Comparison of ENCODE assay signal across 10 cellular contexts in the genomic region with DNA sequence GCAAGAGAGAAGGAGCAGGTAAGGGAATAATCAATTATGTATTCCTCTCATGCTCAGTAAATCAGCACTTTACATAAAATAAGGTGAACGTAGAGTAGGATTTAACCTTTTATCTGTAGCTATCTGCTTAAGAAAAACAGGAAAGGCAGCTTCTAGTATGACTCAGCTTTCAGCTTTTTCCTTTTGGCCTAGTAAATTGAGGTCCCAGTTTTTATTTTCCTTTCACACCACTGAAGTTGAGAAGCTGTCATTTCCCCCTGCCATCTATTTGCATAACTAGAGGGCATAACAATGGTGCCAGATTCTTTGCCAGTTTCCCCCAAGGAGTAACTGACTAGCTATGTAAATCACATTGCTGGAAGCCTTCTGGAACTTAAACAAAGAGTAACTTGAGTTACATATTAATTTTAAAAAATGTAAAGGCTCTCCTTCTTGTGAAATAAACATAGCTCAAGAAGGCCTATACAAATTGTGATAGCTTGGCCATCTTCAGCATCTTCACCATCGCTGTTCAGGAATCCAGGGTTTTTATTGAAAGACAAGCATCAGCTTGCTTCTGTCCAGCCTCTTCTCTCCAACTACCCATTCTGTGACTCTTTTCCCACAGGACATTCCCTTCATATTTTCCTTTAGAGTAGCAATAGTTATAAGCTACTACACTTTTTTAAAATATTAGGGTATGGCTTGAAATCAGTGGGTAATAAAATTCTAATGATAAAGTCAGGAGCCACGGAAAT.
DNase-seq lines count a peak whose midpoint lies in the region; ATAC-seq and TF ChIP-seq lines count a peak whose summit lies in the region.
"Had no signal": no experiment of that assay in that cellular context is flagged by ENCODE, and none has a peak within 500 bp of the region (broad histone marks: within the 10 kb centered on the region; RNA-seq: fewer than 3 reads in every experiment).

No MANE protein-coding gene starts in this region.

- 47% methylated on average over 3 of the region's 3 CpGs for WGBS in prostate gland

- ATAC-seq in GM19397 (IDR thresholded peaks at IDR 0.05; ENCODE audit: unreplicated experiment): peak; percentile 56
- ATAC-seq in HG02970 (IDR thresholded peaks at IDR 0.05; ENCODE audit: low FRiP score, unreplicated experiment): no peak

- no peaks in the 10 kb centered on the region for H3K27me3 ChIP-seq in HUES48 (ENCODE audit: control insufficient read depth, insufficient read depth, low read length)
- no peaks in the 10 kb centered on the region for H3K27me3 ChIP-seq in prostate gland (replicated peaks; ENCODE audit: insufficient read depth)
- no peaks in the 10 kb centered on the region for H3K27me3 ChIP-seq in right atrium auricular region

- H3K9ac ChIP-seq in HUES48 (ENCODE audit: low read depth, low read length): peak overlapping the region; percentile 66; the same call in 1 of the 2 replicates

- intact Hi-C loops in prostate gland (cut with DNase I): loop anchor here (10.0 kb wide), 1 partner anchor 940 kb away; no protein-coding TSS in a partner anchor

- peaks cover 26% of the 10 kb centered on the region for H3K4me1 ChIP-seq in HUES48 (ENCODE audit: control insufficient read depth, insufficient read depth, low read length)
- no peaks in the 10 kb centered on the region for H3K4me1 ChIP-seq in prostate gland (replicated peaks)
- H3K4me1 ChIP-seq in right atrium auricular region: no peaks in the 10 kb centered on the region

- no peaks in the 10 kb centered on the region for H3K36me3 ChIP-seq in HUES48 (ENCODE audit: control insufficient read depth, insufficient read depth, low read length)
- H3K36me3 ChIP-seq in prostate gland: no peaks in the 10 kb centered on the region
- no peaks in the 10 kb centered on the region for H3K36me3 ChIP-seq in right atrium auricular region

- DNase-seq in dermis blood vessel endothelial cell (peak; percentile 90), prostate gland (ENCODE audit: low spot score) (peak; percentile 20), GOT3 (lab: John Stamatoyannopoulos, UW) (no peak), right atrium auricular region (ENCODE audit: low spot score) (no peak), epidermal melanocyte (ENCODE audit: insufficient read length, low spot score) (no peak)
- DNase-seq: NCI-H2171 treated with DMSO at 0.1 percent for 48 hours; stimulated activated CD4-positive, alpha-beta T cell treated with anti-CD3 and anti-CD28 coated beads, Interleukin-4, amount 100 ng/mL, for 24 hours had no signal

- H3K4me3 ChIP-seq in HUES48 (ENCODE audit: low read depth, low read length) (peak overlapping the region; percentile 27; the same call in 1 of the 2 replicates), prostate gland (no peak overlapping the region), right atrium auricular region (no peak overlapping the region)

- H3K27ac ChIP-seq in HUES48 (ENCODE audit: low read depth, low read length): peak overlapping the region; percentile 92
- peak overlapping the region in 1 of 2 donors; percentile 6 for H3K27ac ChIP-seq in prostate gland
- H3K27ac ChIP-seq in right atrium auricular region: no peak overlapping the region

- TF ChIP-seq POLR2A in prostate gland (IDR thresholded peaks at IDR 0.05): no peak

- no peaks in the 10 kb centered on the region for H3K9me3 ChIP-seq in HUES48 (ENCODE audit: control insufficient read depth, insufficient read depth, low read length)
- no peaks in the 10 kb centered on the region for H3K9me3 ChIP-seq in prostate gland
- H3K9me3 ChIP-seq in right atrium auricular region: no peaks in the 10 kb centered on the region

- TF ChIP-seq CTCF in prostate gland (IDR thresholded peaks at IDR 0.05) (no peak), right atrium auricular region (IDR thresholded peaks at IDR 0.05) (no peak)

Comparison
In these comparisons a context has a peak if more than half of its experiments do, and no peak if none do; other contexts are left out.
1. DNase-seq: peak in dermis blood vessel endothelial cell (single experiment) and prostate gland (single experiment); none in GOT3 (single experiment), right atrium auricular region (single experiment) and epidermal melanocyte (single experiment).